ENCODE assay signal across 32 cellular contexts in genomic region chr3:126253072-126253471, GRCh38.
"Had no signal": no experiment of that assay in that cellular context is flagged by ENCODE, and none has a peak within 500 bp of the region (broad histone marks: within the 10 kb centered on the region; RNA-seq: fewer than 3 reads in every experiment).

No MANE protein-coding gene starts in this region.

- H3K27ac ChIP-seq: adrenal gland, body of pancreas, brain microvascular endothelial cell, breast epithelium, VCaP had no signal

- H3K9me3 ChIP-seq: adrenal gland, body of pancreas, breast epithelium had no signal

- ATAC-seq: activated CD8-positive, alpha-beta T cell treated with anti-CD3 and anti-CD28 coated beads for 36 hours; activated naive CD4-positive, alpha-beta T cell treated with anti-CD3 and anti-CD28 coated beads, Interleukin-2, amount 50 U/mL, for 72 hours; activated T-cell treated with anti-CD3 and anti-CD28 coated beads, Interleukin-2, amount 50 U/mL, for 4 hours; activated T-cell treated with anti-CD3 and anti-CD28 coated beads, Interleukin-2, amount 50 U/mL, for 72 hours; activated T-helper 17 cell treated with anti-CD3 and anti-CD28 coated beads, Interleukin-2, amount 50 U/mL, for 72 hours; body of pancreas had no signal

- H3K36me3 ChIP-seq: adrenal gland, brain microvascular endothelial cell, breast epithelium had no signal

- FAIRE-seq: astrocyte, TTC549 had no signal

- DNase-seq: activated B cell treated with CpG ODN at 0.5 μM for 24 hours; activated CD4-positive, alpha-beta memory T cell treated with anti-CD3 and anti-CD28 coated beads for 36 hours; activated CD4-positive, alpha-beta T cell treated with anti-CD3 and anti-CD28 coated beads for 4 hours; activated CD4-positive, alpha-beta T cell treated with anti-CD3 and anti-CD28 coated beads, Interleukin-2, amount 50 U/mL, for 1 hour; activated CD4-positive, alpha-beta T cell treated with anti-CD3 and anti-CD28 coated beads, Interleukin-2, amount 50 U/mL, for 4 hours; activated CD4-positive, CD25-positive, alpha-beta regulatory T cell treated with anti-CD3 and anti-CD28 coated beads, Interleukin-2, amount 50 U/mL, for 72 hours; activated CD8-positive, alpha-beta memory T cell treated with anti-CD3 and anti-CD28 coated beads, Interleukin-2, amount 50 U/mL, for 4 hours; activated CD8-positive, alpha-beta T cell treated with anti-CD3 and anti-CD28 coated beads for 36 hours; activated effector memory CD4-positive, alpha-beta T cell treated with anti-CD3 and anti-CD28 coated beads, Interleukin-2, amount 50 U/mL, for 16 hours; activated gamma-delta T cell treated with Interleukin-2 at 50 U/mL for 16 hours; activated naive CD4-positive, alpha-beta T cell; activated naive CD4-positive, alpha-beta T cell treated with anti-CD3 and anti-CD28 coated beads for 36 hours; activated naive CD4-positive, alpha-beta T cell treated with anti-CD3 and anti-CD28 coated beads, Interleukin-2, amount 50 U/mL, for 16 hours; activated naive CD8-positive, alpha-beta T cell treated with anti-CD3 and anti-CD28 coated beads for 36 hours; activated T-cell treated with anti-CD3 and anti-CD28 coated beads for 4 hours; activated T-cell treated with anti-CD3 and anti-CD28 coated beads, Interleukin-2, amount 50 U/mL, for 1 hour; activated T-cell treated with anti-CD3 and anti-CD28 coated beads, Interleukin-2, amount 50 U/mL, for 4 hours; activated T-cell treated with anti-CD3 and anti-CD28 coated beads, Interleukin-2, amount 50 U/mL, for 72 hours; adrenal gland; amniotic stem cell; aorta; body of pancreas; brain microvascular endothelial cell; central memory CD4-positive, alpha-beta T cell; T-helper 2 cell; T-helper 9 cell had no signal

- H3K4me1 ChIP-seq: adrenal gland, body of pancreas, breast epithelium had no signal

- H3K27me3 ChIP-seq: adrenal gland, body of pancreas, brain microvascular endothelial cell, breast epithelium had no signal

- H3K4me3 ChIP-seq: adrenal gland, body of pancreas, breast epithelium had no signal
